In the genomic region with DNA sequence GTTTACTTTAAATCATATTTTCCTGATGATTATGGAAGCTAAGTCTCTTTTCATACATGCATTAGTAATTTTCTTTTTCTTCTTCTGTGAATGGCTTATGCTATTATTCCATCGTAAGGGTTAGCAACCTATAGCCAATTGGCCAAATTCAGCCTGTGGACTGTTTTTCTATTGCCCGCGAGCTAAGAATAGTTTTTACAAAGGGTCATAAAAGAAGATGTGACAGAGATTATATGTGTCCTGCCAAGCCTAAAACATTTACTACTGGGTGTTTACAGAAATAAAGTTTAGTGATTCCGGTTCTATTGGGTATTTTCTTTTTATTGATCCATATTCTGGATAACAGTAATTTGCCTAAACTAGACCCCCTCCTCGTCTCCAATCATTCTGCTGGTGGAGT, we compare ENCODE assay signal across 29 cellular contexts.
"Had no signal": no experiment of that assay in that cellular context is flagged by ENCODE, and none has a peak within 500 bp of the region (broad histone marks: within the 10 kb centered on the region; RNA-seq: fewer than 3 reads in every experiment).

No MANE protein-coding gene starts in this region.

- H3K4me3 ChIP-seq: ovary, psoas muscle, right lobe of liver, sigmoid colon, suprapubic skin, testis, tibial artery, transverse colon, upper lobe of left lung, vagina had no signal

- H3K9ac ChIP-seq: parathyroid adenoma had no signal

- H3K27me3 ChIP-seq: ovary, right lobe of liver, testis, transverse colon, upper lobe of left lung, vagina had no signal

- ATAC-seq: naive thymus-derived CD4-positive, alpha-beta T cell; natural killer cell; psoas muscle; right cardiac atrium; right lobe of liver; stimulated activated effector memory CD8-positive, alpha-beta T cell treated with anti-CD3 and anti-CD28 coated beads, Interleukin-12 subunit alpha, Interleukin-12 subunit beta, amount 100 ng/mL, for 72 hours; stimulated activated naive B cell treated with anti-CD40 and anti-IgM and Interleukin-4, amounts not matched to agents 10 μg/mL and 1 μg/mL and 100 μg/mL, for 72 hours; stimulated activated naive CD8-positive, alpha-beta T cell treated with anti-CD3 and anti-CD28 coated beads, Interleukin-15, amount 100 ng/mL, for 72 hours; stimulated activated naive CD8-positive, alpha-beta T cell treated with anti-CD3 and anti-CD28 coated beads, Interleukin-15, Interleukin-2, amounts not matched to agents 100 U/mL and 50 U/mL, for 24 hours had no signal

- H3K79me2 ChIP-seq: parathyroid adenoma had no signal

- H2AFZ ChIP-seq: parathyroid adenoma had no signal

- H3K36me3 Mint-ChIP-seq: stimulated activated effector memory CD8-positive, alpha-beta T cell treated with anti-CD3 and anti-CD28 coated beads, Interleukin-12 subunit alpha, Interleukin-12 subunit beta, amount 100 ng/mL, for 72 hours had no signal

- H3K4me3 Mint-ChIP-seq: naive thymus-derived CD4-positive, alpha-beta T cell; natural killer cell; nephron; neural crest cell; stimulated activated effector memory CD8-positive, alpha-beta T cell treated with anti-CD3 and anti-CD28 coated beads, Interleukin-12 subunit alpha, Interleukin-12 subunit beta, amount 100 ng/mL, for 72 hours; stimulated activated naive B cell treated with anti-CD40 and anti-IgM and Interleukin-4, amounts not matched to agents 10 μg/mL and 1 μg/mL and 100 μg/mL, for 72 hours; stimulated activated naive CD8-positive, alpha-beta T cell treated with anti-CD3 and anti-CD28 coated beads, Interleukin-15, amount 100 ng/mL, for 72 hours had no signal

- H3K36me3 ChIP-seq: ovary, right lobe of liver, sigmoid colon, suprapubic skin, tibial artery, transverse colon, upper lobe of left lung, vagina had no signal

- DNase-seq: naive thymus-derived CD4-positive, alpha-beta T cell; natural killer cell; occipital lobe; ovary; posterior cingulate gyrus; psoas muscle; right cardiac atrium; right lobe of liver; sigmoid colon; small intestine; stimulated activated CD4-positive, alpha-beta T cell treated with anti-CD3 and anti-CD28 coated beads, Interleukin-15, amount 100 ng/mL, for 24 hours; stimulated activated CD4-positive, alpha-beta T cell treated with anti-CD3 and anti-CD28 coated beads, Interleukin-2, amount 100 ng/mL, for 24 hours; stimulated activated CD4-positive, alpha-beta T cell treated with anti-CD3 and anti-CD28 coated beads, Interleukin-2, amount 100 ng/mL, for 48 hours; stimulated activated CD4-positive, alpha-beta T cell treated with anti-CD3 and anti-CD28 coated beads, Interleukin-4, amount 100 ng/mL, for 24 hours; stimulated activated naive B cell treated with anti-CD40 and anti-IgM and Interleukin-4, amounts not matched to agents 10 μg/mL and 1 μg/mL and 100 μg/mL, for 72 hours; stimulated activated naive CD8-positive, alpha-beta T cell treated with anti-CD3 and anti-CD28 coated beads, Interleukin-15, amount 100 ng/mL, for 72 hours; stimulated activated naive CD8-positive, alpha-beta T cell treated with anti-CD3 and anti-CD28 coated beads, Interleukin-15, Interleukin-2, amounts not matched to agents 100 U/mL and 50 U/mL, for 24 hours; substantia nigra; testis; tibial artery; transverse colon; upper lobe of left lung had no signal

- H3K27ac ChIP-seq: ovary, parathyroid adenoma, psoas muscle, right lobe of liver, sigmoid colon, suprapubic skin, testis, tibial artery, transverse colon, upper lobe of left lung, vagina had no signal

- H3K27me3 Mint-ChIP-seq: progenitor cell of endocrine pancreas had no signal

- H3K9me3 ChIP-seq: ovary, psoas muscle, testis, vagina had no signal

- H3K27ac Mint-ChIP-seq: naive thymus-derived CD4-positive, alpha-beta T cell; natural killer cell; nephron; progenitor cell of endocrine pancreas; stimulated activated effector memory CD8-positive, alpha-beta T cell treated with anti-CD3 and anti-CD28 coated beads, Interleukin-12 subunit alpha, Interleukin-12 subunit beta, amount 100 ng/mL, for 72 hours; stimulated activated naive B cell treated with anti-CD40 and anti-IgM and Interleukin-4, amounts not matched to agents 10 μg/mL and 1 μg/mL and 100 μg/mL, for 72 hours had no signal

- H3K4me1 Mint-ChIP-seq: naive thymus-derived CD4-positive, alpha-beta T cell; natural killer cell; stimulated activated effector memory CD8-positive, alpha-beta T cell treated with anti-CD3 and anti-CD28 coated beads, Interleukin-12 subunit alpha, Interleukin-12 subunit beta, amount 100 ng/mL, for 72 hours; stimulated activated naive B cell treated with anti-CD40 and anti-IgM and Interleukin-4, amounts not matched to agents 10 μg/mL and 1 μg/mL and 100 μg/mL, for 72 hours; stimulated activated naive CD8-positive, alpha-beta T cell treated with anti-CD3 and anti-CD28 coated beads, Interleukin-15, amount 100 ng/mL, for 72 hours had no signal
